ENCODE assay signal across 8 cellular contexts in the genomic region with DNA sequence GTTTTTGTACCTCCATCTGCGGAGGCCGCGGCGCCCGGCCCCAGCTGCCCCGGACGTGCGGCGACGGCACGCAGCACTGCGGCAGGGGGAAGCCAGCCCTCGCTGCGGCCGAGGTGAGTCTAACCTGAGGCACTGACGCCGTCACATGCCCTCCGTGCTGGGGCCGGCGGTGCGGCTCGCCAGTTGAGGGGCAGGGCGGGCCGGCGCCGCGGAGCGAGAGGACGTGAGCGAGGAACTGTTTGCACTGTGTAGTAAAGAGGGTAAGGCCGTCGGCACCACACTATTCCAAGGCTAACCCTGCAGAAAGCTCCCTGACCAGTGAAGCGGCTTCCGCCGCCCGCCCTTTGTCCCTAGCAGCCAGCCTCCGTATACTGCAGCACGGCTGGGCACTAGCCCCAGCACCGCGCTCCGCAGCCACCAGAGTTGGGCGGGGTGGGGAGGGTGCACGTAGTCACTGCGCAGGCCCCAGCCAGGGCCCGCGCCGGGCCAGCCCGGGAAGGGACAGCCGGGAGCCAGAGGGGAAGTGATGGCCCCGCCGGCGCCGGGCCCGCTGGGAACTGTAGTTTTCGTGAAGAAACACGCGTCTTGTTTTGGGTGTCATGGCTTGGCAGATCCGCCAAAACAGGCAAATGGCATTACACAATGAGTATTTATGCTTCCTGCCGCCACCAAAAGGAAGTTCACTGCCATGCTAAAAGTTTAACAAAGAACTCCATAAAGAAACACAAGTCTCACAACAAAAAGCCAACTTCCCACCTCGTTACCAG. TPM values are rescaled to one million over a fixed set of nuclear protein-coding genes. Genes with fewer than 3 reads are reported as not detected.
DNase-seq lines count a peak whose midpoint lies in the region; ATAC-seq, FAIRE-seq and TF ChIP-seq lines count a peak whose summit lies in the region.

No MANE protein-coding gene starts in this region.

- H3K9ac ChIP-seq in DND-41 (ENCODE audit: low read depth, low read length) (peak overlapping the region; percentile 93), Karpas-422 (ENCODE audit: low read length) (peak overlapping the region; percentile 88), fibroblast of lung (ENCODE audit: insufficient read depth, low read length) (peak overlapping the region; percentile 77)

- H3K4me1 ChIP-seq in DND-41 (ENCODE audit: insufficient read depth, low read length): peaks cover 63% of the 10 kb centered on the region
- peaks cover 49% of the 10 kb centered on the region for H3K4me1 ChIP-seq in Karpas-422 (ENCODE audit: low read length)
- H3K4me1 ChIP-seq in fibroblast of lung (ENCODE audit: control insufficient read depth, extremely low read depth, insufficient read depth, low read length): peaks cover 11% of the 10 kb centered on the region
- H3K4me1 ChIP-seq in naive thymus-derived CD4-positive, alpha-beta T cell (ENCODE audit: control insufficient read depth in 2 of 2, insufficient read depth in 2 of 2, low read length in 2 of 2): peaks cover 47 to 51% of the 10 kb centered on the region in 2 donors

- peak overlapping the region; percentile 52 to 72; a peak in 3 of 4 replicates for H3K4me3 ChIP-seq in DND-41 (ENCODE audit: low read depth in 1 of 2, low read length in 2 of 2)
- H3K4me3 ChIP-seq in Karpas-422 (ENCODE audit: low read length): peak overlapping the region; percentile 85
- H3K4me3 ChIP-seq in fibroblast of lung (replicated peaks in 1 of 4; ENCODE audit: control extremely low read depth in 1 of 4, insufficient read depth in 1 of 4, low read depth in 3 of 4, low read length in 4 of 4): peak overlapping the region; percentile 72 to 91 (median 76)
- peak overlapping the region; percentile 84 for H3K4me3 ChIP-seq in naive thymus-derived CD4-positive, alpha-beta T cell (ENCODE audit: low read length)

- H3K79me2 ChIP-seq in DND-41 (ENCODE audit: insufficient read depth, low read length) (peaks cover 82% of the 10 kb centered on the region), Karpas-422 (ENCODE audit: low read length) (peaks cover 86% of the 10 kb centered on the region), fibroblast of lung (ENCODE audit: control insufficient read depth, insufficient read depth, low read length) (peaks cover 66% of the 10 kb centered on the region)

- H3K9me3 Mint-ChIP-seq in activated T-helper 1 cell treated with anti-CD3 and anti-CD28 coated beads, Interleukin-12 subunit alpha, Interleukin-12 subunit beta, Interleukin-2, Interleukin-4 antibody, amounts not matched to agents 30 ng/mL and 10 ng/mL and 1 ng/mL, durations not matched to agents 14 hours and 24 hours and 36 hours: no peaks in the 10 kb centered on the region
- peaks cover 0 to 5% (median 0%) of the 10 kb centered on the region in 11 donors for H3K9me3 Mint-ChIP-seq in naive thymus-derived CD4-positive, alpha-beta T cell
- H3K9me3 Mint-ChIP-seq in stimulated activated effector memory CD8-positive, alpha-beta T cell treated with anti-CD3 and anti-CD28 coated beads, Interleukin-12 subunit alpha, Interleukin-12 subunit beta, amount 100 ng/mL, for 72 hours: no peaks in the 10 kb centered on the region

- peak overlapping the region; percentile 67 for H3K4me2 ChIP-seq in DND-41 (ENCODE audit: insufficient read depth, low read length)
- H3K4me2 ChIP-seq in Karpas-422 (ENCODE audit: low read depth, low read length, poor library complexity, severe bottlenecking): peak overlapping the region; percentile 83
- H3K4me2 ChIP-seq in fibroblast of lung (ENCODE audit: extremely low read depth, insufficient read depth, low read length): peak overlapping the region; percentile 89

- POLR2A ChIA-PET in naive thymus-derived CD4-positive, alpha-beta T cell (lab: Charles Lee): interaction anchor here (0.6 to 2.6 kb wide), 21 partner anchors 8 to 155 kb away, joined by 3 to 37 read pairs (median 4); no protein-coding TSS in a partner anchor

- DNase-seq in DND-41: peak; percentile 94
- DNase-seq in Karpas-422: peak; percentile 100
- DNase-seq in RCC 7860 (ENCODE audit: low spot score): peak; percentile 77
- DNase-seq in activated T-helper 1 cell treated with anti-CD3 and anti-CD28 coated beads, Interleukin-12 subunit alpha, Interleukin-12 subunit beta, Interleukin-2, Interleukin-4 antibody, amounts not matched to agents 30 ng/mL and 10 ng/mL and 1 ng/mL, durations not matched to agents 14 hours and 24 hours and 36 hours (ENCODE audit: low spot score): peak; percentile 95
- DNase-seq in fibroblast of lung (ENCODE audit: low read depth in 2 of 2): peak; percentile 96 to 97
- DNase-seq in naive thymus-derived CD4-positive, alpha-beta T cell: peak; percentile 85 to 95 (median 92)
- peak; percentile 83 to 94 for DNase-seq in stimulated activated effector memory CD8-positive, alpha-beta T cell treated with anti-CD3 and anti-CD28 coated beads, Interleukin-12 subunit alpha, Interleukin-12 subunit beta, amount 100 ng/mL, for 72 hours (ENCODE audit: low spot score in 2 of 2)

- FAIRE-seq in RCC 7860 (lab: Jason Lieb, UNC): no peak

- H4K20me1 ChIP-seq in DND-41 (ENCODE audit: insufficient read depth, low read length): peaks cover 31% of the 10 kb centered on the region
- peaks cover 31% of the 10 kb centered on the region for H4K20me1 ChIP-seq in Karpas-422 (ENCODE audit: insufficient read depth, low read depth, low read length)
- H4K20me1 ChIP-seq in fibroblast of lung (ENCODE audit: control insufficient read depth, extremely low read depth, insufficient read depth, low read length): no peaks in the 10 kb centered on the region

- CTCF ChIA-PET in naive thymus-derived CD4-positive, alpha-beta T cell (lab: Charles Lee): interaction anchor here (0.6 to 1.5 kb wide), 12 partner anchors 11 to 192 kb away, joined by 3 to 34 read pairs (median 4); no protein-coding TSS in a partner anchor

- H3K27me3 ChIP-seq in DND-41 (ENCODE audit: insufficient read depth, low read length, poor library complexity) (no peaks in the 10 kb centered on the region), Karpas-422 (ENCODE audit: low read length) (no peaks in the 10 kb centered on the region), fibroblast of lung (ENCODE audit: control insufficient read depth, insufficient read depth, low read length) (no peaks in the 10 kb centered on the region)
- no peaks in the 10 kb centered on the region for H3K27me3 ChIP-seq in naive thymus-derived CD4-positive, alpha-beta T cell (ENCODE audit: control insufficient read depth in 2 of 2, insufficient read depth in 2 of 2, low read length in 2 of 2)

- H3K36me3 ChIP-seq in DND-41 (ENCODE audit: insufficient read depth, low read length): no peaks in the 10 kb centered on the region
- H3K36me3 ChIP-seq in Karpas-422 (ENCODE audit: insufficient read depth, low read length): no peaks in the 10 kb centered on the region
- no peaks in the 10 kb centered on the region for H3K36me3 ChIP-seq in fibroblast of lung (ENCODE audit: control insufficient read depth, insufficient read depth, low read length)
- H3K36me3 ChIP-seq in naive thymus-derived CD4-positive, alpha-beta T cell (ENCODE audit: control insufficient read depth in 2 of 3, insufficient read depth in 3 of 3, low read length in 3 of 3): peaks cover 0 to 10% (median 0%) of the 10 kb centered on the region in 3 experiments

- TF ChIP-seq CTCF in DND-41 (IDR thresholded peaks at IDR 0.05; ENCODE audit: borderline replicate concordance, extremely low read depth, low read length, poor library complexity, severe bottlenecking): no peak
- peak in 1 of 2 donors; percentile 10 for TF ChIP-seq CTCF in fibroblast of lung (conservative IDR thresholded peaks at IDR 0.05 in 1 of 2, IDR thresholded peaks at IDR 0.05 in 1 of 2; ENCODE audit: low read depth in 1 of 2, low read length in 2 of 2)

- peak overlapping the region; percentile 73 for H3K4me3 Mint-ChIP-seq in activated T-helper 1 cell treated with anti-CD3 and anti-CD28 coated beads, Interleukin-12 subunit alpha, Interleukin-12 subunit beta, Interleukin-2, Interleukin-4 antibody, amounts not matched to agents 30 ng/mL and 10 ng/mL and 1 ng/mL, durations not matched to agents 14 hours and 24 hours and 36 hours
- H3K4me3 Mint-ChIP-seq in naive thymus-derived CD4-positive, alpha-beta T cell: peak overlapping the region; percentile 75 to 98 (median 84)
- peak overlapping the region; percentile 96 for H3K4me3 Mint-ChIP-seq in stimulated activated effector memory CD8-positive, alpha-beta T cell treated with anti-CD3 and anti-CD28 coated beads, Interleukin-12 subunit alpha, Interleukin-12 subunit beta, amount 100 ng/mL, for 72 hours

- H3K36me3 Mint-ChIP-seq in activated T-helper 1 cell treated with anti-CD3 and anti-CD28 coated beads, Interleukin-12 subunit alpha, Interleukin-12 subunit beta, Interleukin-2, Interleukin-4 antibody, amounts not matched to agents 30 ng/mL and 10 ng/mL and 1 ng/mL, durations not matched to agents 14 hours and 24 hours and 36 hours (ENCODE audit: low read depth): peaks cover 7% of the 10 kb centered on the region
- peaks cover 4 to 16% (median 10%) of the 10 kb centered on the region in 5 donors for H3K36me3 Mint-ChIP-seq in naive thymus-derived CD4-positive, alpha-beta T cell
- peaks cover 41% of the 10 kb centered on the region for H3K36me3 Mint-ChIP-seq in stimulated activated effector memory CD8-positive, alpha-beta T cell treated with anti-CD3 and anti-CD28 coated beads, Interleukin-12 subunit alpha, Interleukin-12 subunit beta, amount 100 ng/mL, for 72 hours

- H3K9me3 ChIP-seq in DND-41 (ENCODE audit: insufficient read depth, low read length, severe bottlenecking) (no peaks in the 10 kb centered on the region), Karpas-422 (ENCODE audit: low read length) (no peaks in the 10 kb centered on the region), fibroblast of lung (ENCODE audit: control insufficient read depth, insufficient read depth, low read depth, low read length) (no peaks in the 10 kb centered on the region)
- no peaks in the 10 kb centered on the region for H3K9me3 ChIP-seq in naive thymus-derived CD4-positive, alpha-beta T cell (ENCODE audit: control insufficient read depth in 2 of 3, low read length in 3 of 3)

- H3K27me3 Mint-ChIP-seq in activated T-helper 1 cell treated with anti-CD3 and anti-CD28 coated beads, Interleukin-12 subunit alpha, Interleukin-12 subunit beta, Interleukin-2, Interleukin-4 antibody, amounts not matched to agents 30 ng/mL and 10 ng/mL and 1 ng/mL, durations not matched to agents 14 hours and 24 hours and 36 hours (ENCODE audit: insufficient read depth): no peaks in the 10 kb centered on the region
- no peaks in the 10 kb centered on the region for H3K27me3 Mint-ChIP-seq in naive thymus-derived CD4-positive, alpha-beta T cell

- peak; percentile 87 for ATAC-seq in DND-41 (ENCODE audit: insufficient read depth, low read depth)
- peak; percentile 61 for ATAC-seq in GM21825 (IDR thresholded peaks at IDR 0.05; ENCODE audit: unreplicated experiment)
- ATAC-seq in naive thymus-derived CD4-positive, alpha-beta T cell: peak; percentile 80
- peak; percentile 84 for ATAC-seq in stimulated activated effector memory CD8-positive, alpha-beta T cell treated with anti-CD3 and anti-CD28 coated beads, Interleukin-12 subunit alpha, Interleukin-12 subunit beta, amount 100 ng/mL, for 72 hours

- H3K27ac ChIP-seq in DND-41 (ENCODE audit: low read length) (peak overlapping the region; percentile 95), Karpas-422 (ENCODE audit: low read length) (peak overlapping the region; percentile 75), fibroblast of lung (ENCODE audit: insufficient read depth, low read length) (peak overlapping the region; percentile 71)
- peak overlapping the region; percentile 93 for H3K27ac ChIP-seq in naive thymus-derived CD4-positive, alpha-beta T cell (ENCODE audit: low read depth, low read length)

- H3K9me2 ChIP-seq in Karpas-422 (replicated peaks; ENCODE audit: insufficient read depth, low read length): no peaks in the 10 kb centered on the region

- H3K27ac Mint-ChIP-seq in activated T-helper 1 cell treated with anti-CD3 and anti-CD28 coated beads, Interleukin-12 subunit alpha, Interleukin-12 subunit beta, Interleukin-2, Interleukin-4 antibody, amounts not matched to agents 30 ng/mL and 10 ng/mL and 1 ng/mL, durations not matched to agents 14 hours and 24 hours and 36 hours: peak overlapping the region; percentile 91
- peak overlapping the region; percentile 87 to 100 (median 97) for H3K27ac Mint-ChIP-seq in naive thymus-derived CD4-positive, alpha-beta T cell
- peak overlapping the region; percentile 97 for H3K27ac Mint-ChIP-seq in stimulated activated effector memory CD8-positive, alpha-beta T cell treated with anti-CD3 and anti-CD28 coated beads, Interleukin-12 subunit alpha, Interleukin-12 subunit beta, amount 100 ng/mL, for 72 hours

- H2AFZ ChIP-seq in DND-41 (ENCODE audit: low read depth, low read length) (peak overlapping the region; percentile 88), Karpas-422 (ENCODE audit: low read length) (peak overlapping the region; percentile 68), fibroblast of lung (ENCODE audit: low read length) (peak overlapping the region; percentile 80)

- intact Hi-C loops in activated T-helper 1 cell treated with anti-CD3 and anti-CD28 coated beads, Interleukin-12 subunit alpha, Interleukin-12 subunit beta, Interleukin-2, Interleukin-4 antibody, amounts not matched to agents 30 ng/mL and 10 ng/mL and 1 ng/mL, durations not matched to agents 14 hours and 24 hours and 36 hours (cut with micrococcal nuclease): loop anchor here (1.0 to 10.0 kb wide), 6 partner anchors 19 to 1299 kb away; partner anchors contain the start of genes EFTUD2 and MAP3K14
- intact Hi-C loops in naive thymus-derived CD4-positive, alpha-beta T cell (cut with micrococcal nuclease): loop anchor here (1.0 to 10.0 kb wide), 15 partner anchors 19 to 1338 kb away; partner anchors contain the start of genes MAP3K14 (in 2 of the 2), HEXIM1 (in 1 of the 2) and NPEPPS (in 1 of the 2)

- peaks cover 68% of the 10 kb centered on the region for H3K4me1 Mint-ChIP-seq in activated T-helper 1 cell treated with anti-CD3 and anti-CD28 coated beads, Interleukin-12 subunit alpha, Interleukin-12 subunit beta, Interleukin-2, Interleukin-4 antibody, amounts not matched to agents 30 ng/mL and 10 ng/mL and 1 ng/mL, durations not matched to agents 14 hours and 24 hours and 36 hours (ENCODE audit: low read depth)
- peaks cover 44 to 67% (median 61%) of the 10 kb centered on the region in 7 donors for H3K4me1 Mint-ChIP-seq in naive thymus-derived CD4-positive, alpha-beta T cell
- peaks cover 50% of the 10 kb centered on the region for H3K4me1 Mint-ChIP-seq in stimulated activated effector memory CD8-positive, alpha-beta T cell treated with anti-CD3 and anti-CD28 coated beads, Interleukin-12 subunit alpha, Interleukin-12 subunit beta, amount 100 ng/mL, for 72 hours

RNA-seq across cellular contexts. Expression of gene KANSL1, which starts 0.6 kb away (rescaled TPM):
- 127 and 153 TPM in 2 replicates for total RNA-seq in Karpas-422 (2014; rRNA removed; shearing (Covaris generic); ENCODE audit: low replicate concordance)
- total RNA-seq in activated T-helper 1 cell treated with anti-CD3 and anti-CD28 coated beads, Interleukin-12 subunit alpha, Interleukin-12 subunit beta, Interleukin-2, Interleukin-4 antibody, amounts not matched to agents 30 ng/mL and 10 ng/mL and 1 ng/mL, durations not matched to agents 14 hours and 24 hours and 36 hours: 96.7 and 99.4 TPM in 2 replicates
- 55.5 and 78.6 TPM in 2 replicates for total RNA-seq in fibroblast of lung
- 8.4 and 11.1 TPM in 2 replicates for polyA plus RNA-seq in fibroblast of lung
- 10.7 and 12.4 TPM in 2 replicates for polyA plus RNA-seq in fibroblast of lung (2012)
- polyA minus RNA-seq in fibroblast of lung (ENCODE audit: low replicate concordance): 59.3 and 92.5 TPM in 2 replicates
- total RNA-seq in naive thymus-derived CD4-positive, alpha-beta T cell: 100 to 1,000 TPM; 121 to 230 (median 202) TPM
- 10 to 100 TPM; 17.4 to 24.0 TPM for polyA plus RNA-seq in naive thymus-derived CD4-positive, alpha-beta T cell

Comparison
In these comparisons a context has a peak if more than half of its experiments do, and no peak if none do; other contexts are left out.
1. Peak in every context shown above with its lines: DNase-seq, ATAC-seq, H3K4me3 ChIP-seq and H3K27ac ChIP-seq.